ENCODE assay signal across 9 cellular contexts in genomic region chr4:176320976-176321361, GRCh38. TPM values are rescaled to one million over a fixed set of nuclear protein-coding genes. Genes with fewer than 3 reads are reported as not detected.
DNase-seq lines count a peak whose midpoint lies in the region; ATAC-seq, FAIRE-seq and TF ChIP-seq lines count a peak whose summit lies in the region.
"Had no signal": no experiment of that assay in that cellular context is flagged by ENCODE, and none has a peak within 500 bp of the region (broad histone marks: within the 10 kb centered on the region; RNA-seq: fewer than 3 reads in every experiment).

No MANE protein-coding gene starts in this region.

- peaks cover 6% of the 10 kb centered on the region; the same call in 1 of the 2 replicates for H4K20me1 ChIP-seq in PC-9 (ENCODE audit: insufficient read depth)

- H3K9me2 ChIP-seq in PC-9 (ENCODE audit: insufficient read depth): no peaks in the 10 kb centered on the region

- H3K27ac ChIP-seq in PC-9 (peak overlapping the region; percentile 87), pancreas (peak overlapping the region; percentile 88 to 97 (median 96))

- H3K4me3 ChIP-seq in GM12865 (ENCODE audit: low read depth, low read length): peak overlapping the region; percentile 62
- H3K4me3 ChIP-seq in PC-9: peak overlapping the region; percentile 95
- H3K4me3 ChIP-seq in epithelial cell of esophagus (ENCODE audit: low read length): peak overlapping the region; percentile 63
- peak overlapping the region; percentile 90 to 100 (median 96) for H3K4me3 ChIP-seq in pancreas

- H3K27me3 ChIP-seq in PC-9 (ENCODE audit: insufficient read depth, low read depth) (no peaks in the 10 kb centered on the region), pancreas (no peaks in the 10 kb centered on the region)

- H3K4me2 ChIP-seq in PC-9: peak overlapping the region; percentile 84

- no peaks in the 10 kb centered on the region; the same call in 1 of the 2 replicates for H3F3A ChIP-seq in PC-9 (ENCODE audit: insufficient read depth, low read depth)

- no peaks in the 10 kb centered on the region for H3K9me3 ChIP-seq in PC-9 (ENCODE audit: insufficient read depth, low read depth)
- H3K9me3 ChIP-seq in pancreas: peaks cover 0 to 4% (median 0%) of the 10 kb centered on the region in 4 donors

- ATAC-seq in pancreas: peak in 2 of 4 donors; percentile 12 to 19
- ATAC-seq in GM21737 (IDR thresholded peaks at IDR 0.05; ENCODE audit: unreplicated experiment): no peak

- TF ChIP-seq CTCF in GM12865 (IDR thresholded peaks at IDR 0.05; ENCODE audit: insufficient read depth, low read depth, low read length, missing control alignments) (no peak), PC-9 (conservative IDR thresholded peaks at IDR 0.05) (no peak), epithelial cell of esophagus (IDR thresholded peaks at IDR 0.05; ENCODE audit: insufficient read depth, low read depth, low read length, missing control alignments) (no peak), pancreas (IDR thresholded peaks at IDR 0.05) (no peak)

- intact Hi-C loops in PC-9 (cut with micrococcal nuclease; ENCODE audit: unreplicated experiment): loop anchor here (5.0 kb wide), 1 partner anchor 169 kb away; no protein-coding TSS in a partner anchor
- intact Hi-C loops in pancreas (cut with DNase I): no loop called here

- CTCF ChIA-PET in PC-9 (lab: Charles Lee): no interaction called here

- FAIRE-seq in pancreas (lab: Jason Lieb, UNC): peak; percentile 5
- FAIRE-seq: TTC549 had no signal

- WGBS in pancreas, 2 donors: 1 to 2% methylated on average over 6 of the region's 6 CpGs

- H3K79me2 ChIP-seq in PC-9 (ENCODE audit: low read depth): peaks cover 54% of the 10 kb centered on the region

- no peak for DNase-seq in GM12865 (ENCODE audit: low read depth)
- no peak for DNase-seq in PC-9
- DNase-seq in epithelial cell of esophagus (ENCODE audit: low read depth): no peak
- DNase-seq in pancreas: no peak
- DNase-seq in NCI-H1048 (lab: John Stamatoyannopoulos, UW): no peak
- DNase-seq in middle frontal gyrus (ENCODE audit: extremely low spot score, low spot score): no peak
- DNase-seq in NCI-H146 (lab: John Stamatoyannopoulos, UW): no peak

- BruUV-seq in PC-9 (replicated peaks; lab: Mats Ljungman, UMichigan): no TSS peak

- peak overlapping the region; percentile 98; the same call in 1 of the 2 replicates for H2AFZ ChIP-seq in PC-9

- H3K4me1 ChIP-seq in PC-9 (replicated peaks; ENCODE audit: insufficient read depth): peaks cover 18% of the 10 kb centered on the region
- H3K4me1 ChIP-seq in pancreas: peaks cover 0 to 27% (median 20%) of the 10 kb centered on the region in 3 donors

- H3K36me3 ChIP-seq in PC-9 (ENCODE audit: low read depth) (no peaks in the 10 kb centered on the region; the same call in 1 of the 2 replicates), pancreas (no peaks in the 10 kb centered on the region)

- POLR2A ChIA-PET in PC-9 (lab: Charles Lee; ENCODE audit: unreplicated experiment): no interaction called here

RNA-seq across cellular contexts. Expression of gene SPCS3, which starts 1.2 kb away (rescaled TPM):
- total RNA-seq in PC-9 (2021) (107 TPM in 2 replicates), pancreas (100 to 1,000 TPM in 5 of 6 donors, 10 to 100 TPM in 1; 97.9 to 166 (median 144) TPM)
- polyA plus RNA-seq in pancreas: 10 to 100 TPM; 24.2 to 31.3 TPM

RNA-seq across cellular contexts. Expression of gene ASB5, which starts 51.9 kb away (rescaled TPM):
- total RNA-seq in PC-9 (2021) (not detected in 2 replicates), pancreas (not detected)
- polyA plus RNA-seq in pancreas: under 1 TPM; 0.08 to 0.38 TPM
